ENCODE assay signal across 17 cellular contexts in the genomic region with DNA sequence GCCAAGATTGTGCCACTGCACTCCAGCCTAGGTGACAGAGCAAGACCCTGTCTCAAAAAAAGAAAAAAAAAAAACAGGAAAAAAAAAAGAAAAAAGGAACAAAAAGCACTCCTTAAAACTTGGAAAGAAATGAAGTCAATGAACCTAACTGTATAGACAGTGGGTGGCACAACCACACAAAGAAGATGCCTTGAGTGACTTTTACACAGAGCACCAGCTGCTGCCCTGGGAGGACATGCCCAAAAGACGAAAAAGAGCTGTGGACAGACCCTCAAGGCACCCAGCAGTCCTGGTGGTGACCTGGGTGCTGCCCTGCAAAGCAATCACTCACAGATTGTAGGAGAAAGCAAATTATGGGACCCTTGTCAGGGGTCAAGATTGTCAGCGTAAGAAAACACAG. TPM values are rescaled to one million over a fixed set of nuclear protein-coding genes. Genes with fewer than 3 reads are reported as not detected.
A peak's percentile ranks its signal among the peaks of the same experiment; 100 is the strongest.
DNase-seq lines count a peak whose midpoint lies in the region; ATAC-seq, FAIRE-seq and TF ChIP-seq lines count a peak whose summit lies in the region.
"Had no signal": no experiment of that assay in that cellular context is flagged by ENCODE, and none has a peak within 500 bp of the region (broad histone marks: within the 10 kb centered on the region; RNA-seq: fewer than 3 reads in every experiment).

No MANE protein-coding gene starts in this region.

- DNase-seq in stimulated activated naive CD8-positive, alpha-beta T cell treated with anti-CD3 and anti-CD28 coated beads, Interleukin-15, amount 100 ng/mL, for 72 hours = no peak
- DNase-seq in stimulated activated naive CD8-positive, alpha-beta T cell treated with anti-CD3 and anti-CD28 coated beads, Interleukin-15, Interleukin-2, amounts not matched to agents 100 U/mL and 50 U/mL, for 24 hours = no peak
- no peak for DNase-seq in activated T-helper 1 cell treated with anti-CD3 and anti-CD28 coated beads, Interleukin-12 subunit alpha, Interleukin-12 subunit beta, Interleukin-2, Interleukin-4 antibody, amounts not matched to agents 30 ng/mL and 10 ng/mL and 1 ng/mL, durations not matched to agents 14 hours and 24 hours and 36 hours (ENCODE audit: low spot score)
- DNase-seq in neural crest cell (ENCODE audit: low read depth, low spot score) (no peak), posterior vena cava (ENCODE audit: low spot score) (no peak), LoVo (ENCODE audit: low spot score) (no peak), RCC 7860 (ENCODE audit: low spot score) (no peak)
- DNase-seq in stimulated activated CD8-positive, alpha-beta memory T cell treated with anti-CD3 and anti-CD28 coated beads, Interleukin-4, amount 100 ng/mL, for 48 hours = no peak
- DNase-seq: AML-193; CD4-positive, CD25-positive, alpha-beta regulatory T cell; GF-D8; MG63; NCI-H1092 treated with DMSO at 0.1 percent for 48 hours; NCI-H1694; NCI-H774; SIG-M5 had no signal

- H3K9me3 Mint-ChIP-seq in stimulated activated naive CD8-positive, alpha-beta T cell treated with anti-CD3 and anti-CD28 coated beads, Interleukin-15, amount 100 ng/mL, for 72 hours = no peaks in the 10 kb centered on the region
- no peaks in the 10 kb centered on the region for H3K9me3 Mint-ChIP-seq in activated T-helper 1 cell treated with anti-CD3 and anti-CD28 coated beads, Interleukin-12 subunit alpha, Interleukin-12 subunit beta, Interleukin-2, Interleukin-4 antibody, amounts not matched to agents 30 ng/mL and 10 ng/mL and 1 ng/mL, durations not matched to agents 14 hours and 24 hours and 36 hours
- H3K9me3 Mint-ChIP-seq in neural crest cell = no peaks in the 10 kb centered on the region

- TF ChIP-seq CTCF in neural crest cell (conservative IDR thresholded peaks at IDR 0.05) = no peak

- peaks cover 11% of the 10 kb centered on the region for H3K4me1 Mint-ChIP-seq in stimulated activated naive CD8-positive, alpha-beta T cell treated with anti-CD3 and anti-CD28 coated beads, Interleukin-15, amount 100 ng/mL, for 72 hours
- peaks cover 11% of the 10 kb centered on the region for H3K4me1 Mint-ChIP-seq in activated T-helper 1 cell treated with anti-CD3 and anti-CD28 coated beads, Interleukin-12 subunit alpha, Interleukin-12 subunit beta, Interleukin-2, Interleukin-4 antibody, amounts not matched to agents 30 ng/mL and 10 ng/mL and 1 ng/mL, durations not matched to agents 14 hours and 24 hours and 36 hours (ENCODE audit: low read depth)
- H3K4me1 Mint-ChIP-seq in neural crest cell = peaks cover 14% of the 10 kb centered on the region

- no peaks in the 10 kb centered on the region for H3K36me3 Mint-ChIP-seq in activated T-helper 1 cell treated with anti-CD3 and anti-CD28 coated beads, Interleukin-12 subunit alpha, Interleukin-12 subunit beta, Interleukin-2, Interleukin-4 antibody, amounts not matched to agents 30 ng/mL and 10 ng/mL and 1 ng/mL, durations not matched to agents 14 hours and 24 hours and 36 hours (ENCODE audit: low read depth)
- no peaks in the 10 kb centered on the region for H3K36me3 Mint-ChIP-seq in neural crest cell (ENCODE audit: low read depth)
- H3K36me3 Mint-ChIP-seq: CD4-positive, CD25-positive, alpha-beta regulatory T cell had no signal

- peaks cover 75% of the 10 kb centered on the region for H3K27me3 Mint-ChIP-seq in stimulated activated naive CD8-positive, alpha-beta T cell treated with anti-CD3 and anti-CD28 coated beads, Interleukin-15, amount 100 ng/mL, for 72 hours
- peaks cover 45% of the 10 kb centered on the region for H3K27me3 Mint-ChIP-seq in activated T-helper 1 cell treated with anti-CD3 and anti-CD28 coated beads, Interleukin-12 subunit alpha, Interleukin-12 subunit beta, Interleukin-2, Interleukin-4 antibody, amounts not matched to agents 30 ng/mL and 10 ng/mL and 1 ng/mL, durations not matched to agents 14 hours and 24 hours and 36 hours (ENCODE audit: insufficient read depth)
- peaks cover 76% of the 10 kb centered on the region for H3K27me3 Mint-ChIP-seq in neural crest cell (ENCODE audit: low read depth)

- no peak for ATAC-seq in stimulated activated naive CD8-positive, alpha-beta T cell treated with anti-CD3 and anti-CD28 coated beads, Interleukin-15, amount 100 ng/mL, for 72 hours
- ATAC-seq in stimulated activated naive CD8-positive, alpha-beta T cell treated with anti-CD3 and anti-CD28 coated beads, Interleukin-15, Interleukin-2, amounts not matched to agents 100 U/mL and 50 U/mL, for 24 hours = no peak

- no peak overlapping the region for H3K27ac Mint-ChIP-seq in stimulated activated naive CD8-positive, alpha-beta T cell treated with anti-CD3 and anti-CD28 coated beads, Interleukin-15, amount 100 ng/mL, for 72 hours
- no peak overlapping the region for H3K27ac Mint-ChIP-seq in activated T-helper 1 cell treated with anti-CD3 and anti-CD28 coated beads, Interleukin-12 subunit alpha, Interleukin-12 subunit beta, Interleukin-2, Interleukin-4 antibody, amounts not matched to agents 30 ng/mL and 10 ng/mL and 1 ng/mL, durations not matched to agents 14 hours and 24 hours and 36 hours
- no peak overlapping the region for H3K27ac Mint-ChIP-seq in neural crest cell (ENCODE audit: unreplicated experiment)
- H3K27ac Mint-ChIP-seq: CD4-positive, CD25-positive, alpha-beta regulatory T cell had no signal

- H3K4me3 Mint-ChIP-seq in stimulated activated naive CD8-positive, alpha-beta T cell treated with anti-CD3 and anti-CD28 coated beads, Interleukin-15, amount 100 ng/mL, for 72 hours = peak overlapping the region; percentile 8 to 44
- peak overlapping the region; percentile 29 for H3K4me3 Mint-ChIP-seq in activated T-helper 1 cell treated with anti-CD3 and anti-CD28 coated beads, Interleukin-12 subunit alpha, Interleukin-12 subunit beta, Interleukin-2, Interleukin-4 antibody, amounts not matched to agents 30 ng/mL and 10 ng/mL and 1 ng/mL, durations not matched to agents 14 hours and 24 hours and 36 hours
- peak overlapping the region; percentile 70 for H3K4me3 Mint-ChIP-seq in neural crest cell

- FAIRE-seq in RCC 7860 (lab: Jason Lieb, UNC) = no peak
- FAIRE-seq: K562 had no signal

- intact Hi-C loops in activated T-helper 1 cell treated with anti-CD3 and anti-CD28 coated beads, Interleukin-12 subunit alpha, Interleukin-12 subunit beta, Interleukin-2, Interleukin-4 antibody, amounts not matched to agents 30 ng/mL and 10 ng/mL and 1 ng/mL, durations not matched to agents 14 hours and 24 hours and 36 hours (cut with micrococcal nuclease) = no loop called here
- intact Hi-C loops in posterior vena cava (cut with DNase I) = no loop called here

RNA-seq across cellular contexts. Expression of a gene that starts 5.9 kb away (rescaled TPM):
- total RNA-seq in activated T-helper 1 cell treated with anti-CD3 and anti-CD28 coated beads, Interleukin-12 subunit alpha, Interleukin-12 subunit beta, Interleukin-2, Interleukin-4 antibody, amounts not matched to agents 30 ng/mL and 10 ng/mL and 1 ng/mL, durations not matched to agents 14 hours and 24 hours and 36 hours = 59.4 and 60.3 TPM in 2 replicates
- total RNA-seq in neural crest cell (104 and 110 TPM in 2 replicates), posterior vena cava (100 to 1,000 TPM; 146 to 197 TPM)
